ENCODE assay signal across 17 cellular contexts in the genomic region with DNA sequence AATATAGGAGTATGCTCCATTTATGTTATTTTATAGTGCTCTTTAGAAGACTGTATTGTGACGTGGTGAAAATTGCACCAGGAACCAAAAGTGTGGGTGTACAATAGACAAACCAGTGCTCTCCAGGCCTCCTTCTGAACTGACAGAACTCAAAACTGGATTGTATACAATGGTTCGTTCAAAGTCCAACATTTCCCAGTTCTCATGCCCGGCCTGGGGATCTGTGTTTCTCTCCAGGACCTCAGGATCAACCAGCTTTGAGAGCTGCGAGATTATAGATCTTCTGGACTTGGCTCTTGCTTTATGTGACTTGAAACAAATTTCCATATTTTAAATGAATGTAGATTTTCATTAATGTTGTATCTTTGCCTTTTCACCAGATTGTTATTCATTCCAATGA.
DNase-seq lines count a peak whose midpoint lies in the region; ATAC-seq, FAIRE-seq and TF ChIP-seq lines count a peak whose summit lies in the region.
"Had no signal": no experiment of that assay in that cellular context is flagged by ENCODE, and none has a peak within 500 bp of the region (broad histone marks: within the 10 kb centered on the region; RNA-seq: fewer than 3 reads in every experiment).

No MANE protein-coding gene starts in this region.

- TF ChIP-seq EP300 in HepG2 (IDR thresholded peaks at IDR 0.05; ENCODE audit: low read depth in 2 of 2, low read length in 2 of 2) (no peak), HepG2 (CRISPR knock-in tag; IDR thresholded peaks at IDR 0.05; ENCODE audit: borderline replicate concordance) (no peak)

- in situ Hi-C loops in HepG2 (cut with HindIII; ENCODE audit: extremely low pct_ligation_motif_present, low pct_unique_long_range_greater_than_20kb), result no loop called here

- H3K4me3 Mint-ChIP-seq in effector memory CD8-positive, alpha-beta T cell, result no peak overlapping the region
- H3K4me3 Mint-ChIP-seq: B cell; CD8-positive, alpha-beta T cell; H9 had no signal

- H3K27me3 ChIP-seq in HepG2 (ENCODE audit: control insufficient read depth in 1 of 2, insufficient read depth in 2 of 2, low read length in 2 of 2) (no peaks in the 10 kb centered on the region), right lobe of liver (no peaks in the 10 kb centered on the region), skeletal muscle tissue (ENCODE audit: control insufficient read depth in 3 of 3, insufficient read depth in 3 of 3, low read length in 3 of 3) (no peaks in the 10 kb centered on the region)
- H3K27me3 ChIP-seq: BLaER1 treated with 17β-estradiol and CSF1 and Interleukin-3, amounts not matched to agents 10 nM and 100 nM had no signal

- H4K20me1 ChIP-seq in HepG2 (ENCODE audit: insufficient read depth, low read length), result peaks cover 20% of the 10 kb centered on the region; the same call in 1 of the 2 replicates
- H4K20me1 ChIP-seq: BLaER1 treated with 17β-estradiol and CSF1 and Interleukin-3, amounts not matched to agents 10 nM and 100 nM had no signal

- POLR2A ChIA-PET in HepG2 (lab: Yijun Ruan, JAX), result no interaction called here

- CTCF ChIA-PET in HepG2 (lab: Yijun Ruan, JAX; ENCODE audit: low intra/inter-chr PET ratio, low total read pairs), result no interaction called here

- H3K4me1 ChIP-seq in HepG2 (ENCODE audit: insufficient read depth, low read length) (peaks cover 24% of the 10 kb centered on the region), right lobe of liver (no peaks in the 10 kb centered on the region), skeletal muscle tissue (ENCODE audit: control insufficient read depth in 3 of 3, insufficient read depth in 3 of 3, low read length in 3 of 3) (peaks cover 4 to 21% (median 6%) of the 10 kb centered on the region in 3 donors)

- H3K9ac ChIP-seq in HepG2 (ENCODE audit: insufficient read depth, low read depth, low read length) (no peak overlapping the region), skeletal muscle tissue (ENCODE audit: low read depth in 1 of 3, low read length in 3 of 3) (no peak overlapping the region)
- H3K9ac ChIP-seq: BLaER1 treated with 17β-estradiol and CSF1 and Interleukin-3, amounts not matched to agents 10 nM and 100 nM had no signal

- H3K4me1 Mint-ChIP-seq in effector memory CD8-positive, alpha-beta T cell (ENCODE audit: low read depth in 2 of 2), result no peaks in the 10 kb centered on the region
- H3K4me1 Mint-ChIP-seq: B cell had no signal

- DNase-seq in HepG2 (ENCODE audit: low spot score) (peak; percentile 71), right lobe of liver (no peak), left colon (no peak)
- no peak for DNase-seq in effector memory CD8-positive, alpha-beta T cell
- DNase-seq: CD8-positive, alpha-beta T cell; COR-L47; DMS 273 treated with DMSO at 0.1 percent for 48 hours; DND-41; EL; H9 had no signal

- H3K36me3 Mint-ChIP-seq in effector memory CD8-positive, alpha-beta T cell (ENCODE audit: insufficient read depth), result no peaks in the 10 kb centered on the region
- H3K36me3 Mint-ChIP-seq: CD8-positive, alpha-beta T cell had no signal

- H3K9me3 ChIP-seq in HepG2 (ENCODE audit: low read length), result no peaks in the 10 kb centered on the region
- no peaks in the 10 kb centered on the region for H3K9me3 ChIP-seq in right lobe of liver
- no peaks in the 10 kb centered on the region for H3K9me3 ChIP-seq in skeletal muscle tissue (ENCODE audit: control insufficient read depth in 3 of 3, low read length in 3 of 3)
- H3K9me3 ChIP-seq: BLaER1 treated with 17β-estradiol and CSF1 and Interleukin-3, amounts not matched to agents 10 nM and 100 nM had no signal

- H3K4me2 ChIP-seq in HepG2 (ENCODE audit: low read depth, low read length), result no peak overlapping the region
- H3K4me2 ChIP-seq: BLaER1 treated with 17β-estradiol and CSF1 and Interleukin-3, amounts not matched to agents 10 nM and 100 nM had no signal

- H3K27me3 Mint-ChIP-seq in effector memory CD8-positive, alpha-beta T cell, result no peaks in the 10 kb centered on the region

- TF ChIP-seq POLR2A in HepG2 (IDR thresholded peaks at IDR 0.05; ENCODE audit: insufficient read depth in 1 of 2, low read depth in 2 of 2, low read length in 2 of 2) (no peak), right lobe of liver (IDR thresholded peaks at IDR 0.05) (no peak)

- TSS peak; percentile 0 for BruUV-seq in HepG2 (replicated peaks; lab: Mats Ljungman, UMichigan)

- H3K79me2 ChIP-seq in HepG2 (ENCODE audit: insufficient read depth, low read length), result no peaks in the 10 kb centered on the region

- H3K36me3 ChIP-seq in HepG2 (replicated peaks in 1 of 2; ENCODE audit: control insufficient read depth in 1 of 2, insufficient read depth in 2 of 2, low read length in 2 of 2) (peaks cover 8 to 59% of the 10 kb centered on the region in 2 experiments; a peak in 4 of 5 replicates), right lobe of liver (no peaks in the 10 kb centered on the region), skeletal muscle tissue (ENCODE audit: control insufficient read depth in 3 of 3, insufficient read depth in 3 of 3, low read length in 3 of 3) (no peaks in the 10 kb centered on the region)
- H3K36me3 ChIP-seq: BLaER1 treated with 17β-estradiol and CSF1 and Interleukin-3, amounts not matched to agents 10 nM and 100 nM had no signal

- no peak overlapping the region for H3K27ac Mint-ChIP-seq in effector memory CD8-positive, alpha-beta T cell
- H3K27ac Mint-ChIP-seq: B cell; CD8-positive, alpha-beta T cell; H9 had no signal

- no peak overlapping the region for H3K4me3 ChIP-seq in HepG2 (replicated peaks in 1 of 3; ENCODE audit: insufficient read depth in 1 of 3, low read depth in 2 of 3, low read length in 3 of 3)
- H3K4me3 ChIP-seq in right lobe of liver, result no peak overlapping the region
- no peak overlapping the region for H3K4me3 ChIP-seq in skeletal muscle tissue (ENCODE audit: low read length in 3 of 3)
- H3K4me3 ChIP-seq: BLaER1 treated with 17β-estradiol and CSF1 and Interleukin-3, amounts not matched to agents 10 nM and 100 nM; GM12878 had no signal

- no peak for TF ChIP-seq RAD21 in HepG2 (CRISPR knock-in tag; IDR thresholded peaks at IDR 0.05)

- H3K27ac ChIP-seq in HepG2 (ENCODE audit: extremely low read length, insufficient read depth, low read length) (no peak overlapping the region), right lobe of liver (no peak overlapping the region), skeletal muscle tissue (ENCODE audit: low read depth, low read length) (peak overlapping the region; percentile 52)
- H3K27ac ChIP-seq: BLaER1 treated with 17β-estradiol and CSF1 and Interleukin-3, amounts not matched to agents 10 nM and 100 nM had no signal

- 27% methylated on average over 4 of the region's 4 CpGs for WGBS in HepG2 (ENCODE audit: low lambda C conversion rate)
- 33% methylated on average over 4 of the region's 4 CpGs for WGBS in right lobe of liver (ENCODE audit: insufficient coverage, low coverage, low lambda C conversion rate, missing lambda C conversion rate)

- no peak for TF ChIP-seq CTCF in HepG2 (CRISPR knock-in tag; IDR thresholded peaks at IDR 0.05)
- TF ChIP-seq CTCF in right lobe of liver (IDR thresholded peaks at IDR 0.05), result no peak

- ATAC-seq in HepG2, result peak; percentile 85
- no peak for ATAC-seq in right lobe of liver
- ATAC-seq in left colon, result peak; percentile 45
- no peak for ATAC-seq in effector memory CD8-positive, alpha-beta T cell (replicated peaks)
- ATAC-seq in HG02981 (IDR thresholded peaks at IDR 0.05; ENCODE audit: unreplicated experiment), result no peak
- ATAC-seq: CD8-positive, alpha-beta T cell; GM12878 had no signal

- intact Hi-C loops in HepG2 (cut with micrococcal nuclease; ENCODE audit: unreplicated experiment) (no loop called here), right lobe of liver (cut with DNase I) (no loop called here), left colon (cut with DNase I, micrococcal nuclease) (no loop called here)

- H2AFZ ChIP-seq in HepG2 (ENCODE audit: low read length), result no peak overlapping the region

- no peaks in the 10 kb centered on the region for H3K9me3 Mint-ChIP-seq in effector memory CD8-positive, alpha-beta T cell
- H3K9me3 Mint-ChIP-seq: H9 had no signal

- peak; percentile 59 for FAIRE-seq in HepG2 (lab: Jason Lieb, UNC)
- FAIRE-seq: GM12878, GM19239, H1 had no signal

TF ChIP-seq in HepG2, 621 proteins besides CTCF, POLR2A, EP300 and RAD21 (continues in another document):
- TF ChIP-seq HNF4G (IDR thresholded peaks at IDR 0.05; ENCODE audit: borderline replicate concordance, low read depth, low read length) (peak; percentile 79), HNF4G (CRISPR knock-in tag; IDR thresholded peaks at IDR 0.05; ENCODE audit: borderline replicate concordance, low read depth) (no peak), TOPORS (CRISPR knock-in tag; IDR thresholded peaks at IDR 0.05) (no peak), FOXA3 (CRISPR knock-in tag; IDR thresholded peaks at IDR 0.05) (0 out of 2 replicates have a peak, but pooled peaks have one; percentile 14), CENPX (CRISPR knock-in tag; IDR thresholded peaks at IDR 0.05) (no peak), GTF2F1 (IDR thresholded peaks at IDR 0.05; ENCODE audit: low read length) (no peak), NCOR1 (IDR thresholded peaks at IDR 0.05; ENCODE audit: borderline replicate concordance, low read length) (0 out of 2 replicates have a peak, but pooled peaks have one; percentile 28), RBM22 (optimal IDR thresholded peaks at IDR 0.05; ENCODE audit: low read length) (peak; percentile 84)
- TF ChIP-seq, protein P1, sequence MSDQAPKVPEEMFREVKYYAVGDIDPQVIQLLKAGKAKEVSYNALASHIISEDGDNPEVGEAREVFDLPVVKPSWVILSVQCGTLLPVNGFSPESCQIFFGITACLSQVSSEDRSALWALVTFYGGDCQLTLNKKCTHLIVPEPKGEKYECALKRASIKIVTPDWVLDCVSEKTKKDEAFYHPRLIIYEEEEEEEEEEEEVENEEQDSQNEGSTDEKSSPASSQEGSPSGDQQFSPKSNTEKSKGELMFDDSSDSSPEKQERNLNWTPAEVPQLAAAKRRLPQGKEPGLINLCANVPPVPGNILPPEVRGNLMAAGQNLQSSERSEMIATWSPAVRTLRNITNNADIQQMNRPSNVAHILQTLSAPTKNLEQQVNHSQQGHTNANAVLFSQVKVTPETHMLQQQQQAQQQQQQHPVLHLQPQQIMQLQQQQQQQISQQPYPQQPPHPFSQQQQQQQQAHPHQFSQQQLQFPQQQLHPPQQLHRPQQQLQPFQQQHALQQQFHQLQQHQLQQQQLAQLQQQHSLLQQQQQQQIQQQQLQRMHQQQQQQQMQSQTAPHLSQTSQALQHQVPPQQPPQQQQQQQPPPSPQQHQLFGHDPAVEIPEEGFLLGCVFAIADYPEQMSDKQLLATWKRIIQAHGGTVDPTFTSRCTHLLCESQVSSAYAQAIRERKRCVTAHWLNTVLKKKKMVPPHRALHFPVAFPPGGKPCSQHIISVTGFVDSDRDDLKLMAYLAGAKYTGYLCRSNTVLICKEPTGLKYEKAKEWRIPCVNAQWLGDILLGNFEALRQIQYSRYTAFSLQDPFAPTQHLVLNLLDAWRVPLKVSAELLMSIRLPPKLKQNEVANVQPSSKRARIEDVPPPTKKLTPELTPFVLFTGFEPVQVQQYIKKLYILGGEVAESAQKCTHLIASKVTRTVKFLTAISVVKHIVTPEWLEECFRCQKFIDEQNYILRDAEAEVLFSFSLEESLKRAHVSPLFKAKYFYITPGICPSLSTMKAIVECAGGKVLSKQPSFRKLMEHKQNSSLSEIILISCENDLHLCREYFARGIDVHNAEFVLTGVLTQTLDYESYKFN (CRISPR knock-in tag; conservative IDR thresholded peaks at IDR 0.05), result 0 out of 2 replicates have a peak, but pooled peaks have one; percentile 35

Comparison
In these comparisons a context has a peak if more than half of its experiments do, and no peak if none do; other contexts are left out.
1. ATAC-seq: peak in HepG2 (single experiment) and left colon (single experiment); none in right lobe of liver (0 of 4), effector memory CD8-positive, alpha-beta T cell (single experiment) and HG02981 (single experiment).